ENCODE assay signal across 1 cellular context in the genomic region with DNA sequence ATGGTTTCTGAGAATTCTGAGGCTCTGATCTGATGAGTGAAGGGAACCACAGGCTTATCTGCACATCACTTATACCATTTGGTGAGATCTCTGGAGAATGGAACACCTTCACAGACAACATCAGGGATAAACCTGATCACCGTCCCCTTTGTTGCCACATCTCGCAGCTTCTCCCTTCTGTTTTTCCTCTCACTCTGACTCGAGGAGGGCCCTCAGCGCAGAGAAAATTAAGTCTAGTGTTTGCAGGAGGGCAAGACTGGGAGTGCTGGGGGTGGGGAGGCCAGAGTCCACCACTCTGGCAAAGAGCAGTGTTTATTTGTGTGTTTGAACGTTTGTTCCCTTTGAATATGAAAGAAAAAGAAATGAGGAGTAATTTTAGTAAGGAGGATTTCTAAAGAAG.
TF ChIP-seq lines count a peak whose summit lies in the region.

No MANE protein-coding gene starts in this region.

TF ChIP-seq in HepG2, 621 proteins besides CTCF, POLR2A, EP300 and RAD21 (continues in another document):
- TF ChIP-seq ZNF775 (CRISPR knock-in tag; IDR thresholded peaks at IDR 0.05; ENCODE audit: borderline replicate concordance): peak; percentile 94
- no peak for TF ChIP-seq HIVEP1 (CRISPR knock-in tag; IDR thresholded peaks at IDR 0.05)
- TF ChIP-seq, protein P1, sequence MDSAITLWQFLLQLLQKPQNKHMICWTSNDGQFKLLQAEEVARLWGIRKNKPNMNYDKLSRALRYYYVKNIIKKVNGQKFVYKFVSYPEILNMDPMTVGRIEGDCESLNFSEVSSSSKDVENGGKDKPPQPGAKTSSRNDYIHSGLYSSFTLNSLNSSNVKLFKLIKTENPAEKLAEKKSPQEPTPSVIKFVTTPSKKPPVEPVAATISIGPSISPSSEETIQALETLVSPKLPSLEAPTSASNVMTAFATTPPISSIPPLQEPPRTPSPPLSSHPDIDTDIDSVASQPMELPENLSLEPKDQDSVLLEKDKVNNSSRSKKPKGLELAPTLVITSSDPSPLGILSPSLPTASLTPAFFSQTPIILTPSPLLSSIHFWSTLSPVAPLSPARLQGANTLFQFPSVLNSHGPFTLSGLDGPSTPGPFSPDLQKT (CRISPR knock-in tag; IDR thresholded peaks at IDR 0.05; ENCODE audit: borderline replicate concordance): no peak
- peak; percentile 65 for TF ChIP-seq ZFX (CRISPR knock-in tag; IDR thresholded peaks at IDR 0.05; ENCODE audit: low read depth)
- TF ChIP-seq ZNF75D (CRISPR knock-in tag; IDR thresholded peaks at IDR 0.05; ENCODE audit: borderline replicate concordance): no peak
- no peak for TF ChIP-seq ZFP36L2 (CRISPR knock-in tag; IDR thresholded peaks at IDR 0.05)
- TF ChIP-seq, protein P2, sequence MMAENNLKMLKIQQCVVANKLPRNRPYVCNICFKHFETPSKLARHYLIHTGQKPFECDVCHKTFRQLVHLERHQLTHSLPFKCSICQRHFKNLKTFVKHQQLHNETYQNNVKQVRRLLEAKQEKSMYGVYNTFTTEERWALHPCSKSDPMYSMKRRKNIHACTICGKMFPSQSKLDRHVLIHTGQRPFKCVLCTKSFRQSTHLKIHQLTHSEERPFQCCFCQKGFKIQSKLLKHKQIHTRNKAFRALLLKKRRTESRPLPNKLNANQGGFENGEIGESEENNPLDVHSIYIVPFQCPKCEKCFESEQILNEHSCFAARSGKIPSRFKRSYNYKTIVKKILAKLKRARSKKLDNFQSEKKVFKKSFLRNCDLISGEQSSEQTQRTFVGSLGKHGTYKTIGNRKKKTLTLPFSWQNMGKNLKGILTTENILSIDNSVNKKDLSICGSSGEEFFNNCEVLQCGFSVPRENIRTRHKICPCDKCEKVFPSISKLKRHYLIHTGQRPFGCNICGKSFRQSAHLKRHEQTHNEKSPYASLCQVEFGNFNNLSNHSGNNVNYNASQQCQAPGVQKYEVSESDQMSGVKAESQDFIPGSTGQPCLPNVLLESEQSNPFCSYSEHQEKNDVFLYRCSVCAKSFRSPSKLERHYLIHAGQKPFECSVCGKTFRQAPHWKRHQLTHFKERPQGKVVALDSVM (CRISPR knock-in tag; IDR thresholded peaks at IDR 0.05): no peak
- TF ChIP-seq, protein P3, sequence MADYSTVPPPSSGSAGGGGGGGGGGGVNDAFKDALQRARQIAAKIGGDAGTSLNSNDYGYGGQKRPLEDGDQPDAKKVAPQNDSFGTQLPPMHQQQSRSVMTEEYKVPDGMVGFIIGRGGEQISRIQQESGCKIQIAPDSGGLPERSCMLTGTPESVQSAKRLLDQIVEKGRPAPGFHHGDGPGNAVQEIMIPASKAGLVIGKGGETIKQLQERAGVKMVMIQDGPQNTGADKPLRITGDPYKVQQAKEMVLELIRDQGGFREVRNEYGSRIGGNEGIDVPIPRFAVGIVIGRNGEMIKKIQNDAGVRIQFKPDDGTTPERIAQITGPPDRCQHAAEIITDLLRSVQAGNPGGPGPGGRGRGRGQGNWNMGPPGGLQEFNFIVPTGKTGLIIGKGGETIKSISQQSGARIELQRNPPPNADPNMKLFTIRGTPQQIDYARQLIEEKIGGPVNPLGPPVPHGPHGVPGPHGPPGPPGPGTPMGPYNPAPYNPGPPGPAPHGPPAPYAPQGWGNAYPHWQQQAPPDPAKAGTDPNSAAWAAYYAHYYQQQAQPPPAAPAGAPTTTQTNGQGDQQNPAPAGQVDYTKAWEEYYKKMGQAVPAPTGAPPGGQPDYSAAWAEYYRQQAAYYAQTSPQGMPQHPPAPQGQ (CRISPR knock-in tag; IDR thresholded peaks at IDR 0.05; ENCODE audit: borderline replicate concordance): no peak
- no peak for TF ChIP-seq ZNF546 (CRISPR knock-in tag; conservative IDR thresholded peaks at IDR 0.05)
- TF ChIP-seq, protein P4, sequence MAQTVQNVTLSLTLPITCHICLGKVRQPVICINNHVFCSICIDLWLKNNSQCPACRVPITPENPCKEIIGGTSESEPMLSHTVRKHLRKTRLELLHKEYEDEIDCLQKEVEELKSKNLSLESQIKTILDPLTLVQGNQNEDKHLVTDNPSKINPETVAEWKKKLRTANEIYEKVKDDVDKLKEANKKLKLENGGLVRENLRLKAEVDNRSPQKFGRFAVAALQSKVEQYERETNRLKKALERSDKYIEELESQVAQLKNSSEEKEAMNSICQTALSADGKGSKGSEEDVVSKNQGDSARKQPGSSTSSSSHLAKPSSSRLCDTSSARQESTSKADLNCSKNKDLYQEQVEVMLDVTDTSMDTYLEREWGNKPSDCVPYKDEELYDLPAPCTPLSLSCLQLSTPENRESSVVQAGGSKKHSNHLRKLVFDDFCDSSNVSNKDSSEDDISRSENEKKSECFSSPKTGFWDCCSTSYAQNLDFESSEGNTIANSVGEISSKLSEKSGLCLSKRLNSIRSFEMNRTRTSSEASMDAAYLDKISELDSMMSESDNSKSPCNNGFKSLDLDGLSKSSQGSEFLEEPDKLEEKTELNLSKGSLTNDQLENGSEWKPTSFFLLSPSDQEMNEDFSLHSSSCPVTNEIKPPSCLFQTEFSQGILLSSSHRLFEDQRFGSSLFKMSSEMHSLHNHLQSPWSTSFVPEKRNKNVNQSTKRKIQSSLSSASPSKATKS (CRISPR knock-in tag; IDR thresholded peaks at IDR 0.05): no peak
- 0 out of 2 replicates have a peak, but pooled peaks have one; percentile 61 for TF ChIP-seq ZKSCAN8 (CRISPR knock-in tag; IDR thresholded peaks at IDR 0.05; ENCODE audit: borderline replicate concordance)
- no peak for TF ChIP-seq ATF1 (CRISPR knock-in tag; IDR thresholded peaks at IDR 0.05)
- peak; percentile 86 for TF ChIP-seq GATAD2A (CRISPR knock-in tag; IDR thresholded peaks at IDR 0.05)
- 0 out of 2 replicates have a peak, but pooled peaks have one; percentile 14 for TF ChIP-seq ZNF501 (CRISPR knock-in tag; IDR thresholded peaks at IDR 0.05)
- TF ChIP-seq, protein P5, sequence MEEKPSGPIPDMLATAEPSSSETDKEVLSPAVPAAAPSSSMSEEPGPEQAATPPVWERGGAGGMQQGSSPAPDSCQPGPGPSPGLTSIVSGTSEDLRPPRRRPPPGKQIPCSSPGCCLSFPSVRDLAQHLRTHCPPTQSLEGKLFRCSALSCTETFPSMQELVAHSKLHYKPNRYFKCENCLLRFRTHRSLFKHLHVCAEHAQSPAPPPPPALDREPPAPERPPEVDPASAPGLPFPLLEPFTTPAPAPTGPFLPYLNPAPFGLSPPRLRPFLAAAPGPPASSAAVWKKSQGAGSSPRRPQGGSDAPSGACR (CRISPR knock-in tag; IDR thresholded peaks at IDR 0.05): no peak
- TF ChIP-seq, protein P6, sequence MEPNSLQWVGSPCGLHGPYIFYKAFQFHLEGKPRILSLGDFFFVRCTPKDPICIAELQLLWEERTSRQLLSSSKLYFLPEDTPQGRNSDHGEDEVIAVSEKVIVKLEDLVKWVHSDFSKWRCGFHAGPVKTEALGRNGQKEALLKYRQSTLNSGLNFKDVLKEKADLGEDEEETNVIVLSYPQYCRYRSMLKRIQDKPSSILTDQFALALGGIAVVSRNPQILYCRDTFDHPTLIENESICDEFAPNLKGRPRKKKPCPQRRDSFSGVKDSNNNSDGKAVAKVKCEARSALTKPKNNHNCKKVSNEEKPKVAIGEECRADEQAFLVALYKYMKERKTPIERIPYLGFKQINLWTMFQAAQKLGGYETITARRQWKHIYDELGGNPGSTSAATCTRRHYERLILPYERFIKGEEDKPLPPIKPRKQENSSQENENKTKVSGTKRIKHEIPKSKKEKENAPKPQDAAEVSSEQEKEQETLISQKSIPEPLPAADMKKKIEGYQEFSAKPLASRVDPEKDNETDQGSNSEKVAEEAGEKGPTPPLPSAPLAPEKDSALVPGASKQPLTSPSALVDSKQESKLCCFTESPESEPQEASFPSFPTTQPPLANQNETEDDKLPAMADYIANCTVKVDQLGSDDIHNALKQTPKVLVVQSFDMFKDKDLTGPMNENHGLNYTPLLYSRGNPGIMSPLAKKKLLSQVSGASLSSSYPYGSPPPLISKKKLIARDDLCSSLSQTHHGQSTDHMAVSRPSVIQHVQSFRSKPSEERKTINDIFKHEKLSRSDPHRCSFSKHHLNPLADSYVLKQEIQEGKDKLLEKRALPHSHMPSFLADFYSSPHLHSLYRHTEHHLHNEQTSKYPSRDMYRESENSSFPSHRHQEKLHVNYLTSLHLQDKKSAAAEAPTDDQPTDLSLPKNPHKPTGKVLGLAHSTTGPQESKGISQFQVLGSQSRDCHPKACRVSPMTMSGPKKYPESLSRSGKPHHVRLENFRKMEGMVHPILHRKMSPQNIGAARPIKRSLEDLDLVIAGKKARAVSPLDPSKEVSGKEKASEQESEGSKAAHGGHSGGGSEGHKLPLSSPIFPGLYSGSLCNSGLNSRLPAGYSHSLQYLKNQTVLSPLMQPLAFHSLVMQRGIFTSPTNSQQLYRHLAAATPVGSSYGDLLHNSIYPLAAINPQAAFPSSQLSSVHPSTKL (CRISPR knock-in tag; IDR thresholded peaks at IDR 0.05): peak; percentile 88
- peak; percentile 67 for TF ChIP-seq MIXL1 (CRISPR knock-in tag; IDR thresholded peaks at IDR 0.05)
- no peak for TF ChIP-seq IKZF1 (IDR thresholded peaks at IDR 0.05)
- TF ChIP-seq SALL1 (CRISPR knock-in tag; IDR thresholded peaks at IDR 0.05): peak; percentile 88
- TF ChIP-seq ZSCAN12 (CRISPR knock-in tag; IDR thresholded peaks at IDR 0.05): no peak
- no peak for TF ChIP-seq NAIF1 (CRISPR knock-in tag; IDR thresholded peaks at IDR 0.05; ENCODE audit: borderline replicate concordance)
- TF ChIP-seq, protein P7, sequence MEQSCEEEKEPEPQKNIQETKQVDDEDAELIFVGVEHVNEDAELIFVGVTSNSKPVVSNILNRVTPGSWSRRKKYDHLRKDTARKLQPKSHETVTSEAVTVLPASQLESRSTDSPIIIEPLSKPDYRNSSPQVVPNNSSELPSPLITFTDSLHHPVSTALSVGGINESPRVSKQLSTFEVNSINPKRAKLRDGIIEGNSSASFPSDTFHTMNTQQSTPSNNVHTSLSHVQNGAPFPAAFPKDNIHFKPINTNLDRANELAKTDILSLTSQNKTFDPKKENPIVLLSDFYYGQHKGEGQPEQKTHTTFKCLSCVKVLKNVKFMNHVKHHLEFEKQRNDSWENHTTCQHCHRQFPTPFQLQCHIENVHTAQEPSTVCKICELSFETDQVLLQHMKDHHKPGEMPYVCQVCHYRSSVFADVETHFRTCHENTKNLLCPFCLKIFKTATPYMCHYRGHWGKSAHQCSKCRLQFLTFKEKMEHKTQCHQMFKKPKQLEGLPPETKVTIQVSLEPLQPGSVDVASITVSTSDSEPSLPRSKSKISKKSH (CRISPR knock-in tag; IDR thresholded peaks at IDR 0.05; ENCODE audit: borderline replicate concordance): no peak
- TF ChIP-seq NCOA2 (CRISPR knock-in tag; IDR thresholded peaks at IDR 0.05): peak; percentile 46; the same call in 1 of the 2 replicates
- TF ChIP-seq FOXP1 (IDR thresholded peaks at IDR 0.05): no peak
- TF ChIP-seq FOXP1 (CRISPR knock-in tag; IDR thresholded peaks at IDR 0.05): peak; percentile 80
- no peak for TF ChIP-seq ZNF570 (CRISPR knock-in tag; IDR thresholded peaks at IDR 0.05; ENCODE audit: borderline replicate concordance)
- TF ChIP-seq ARNT2 (CRISPR knock-in tag; IDR thresholded peaks at IDR 0.05; ENCODE audit: low read depth): no peak
- TF ChIP-seq MED8 (CRISPR knock-in tag; IDR thresholded peaks at IDR 0.05; ENCODE audit: insufficient replicate concordance): no peak
- TF ChIP-seq, protein P8, sequence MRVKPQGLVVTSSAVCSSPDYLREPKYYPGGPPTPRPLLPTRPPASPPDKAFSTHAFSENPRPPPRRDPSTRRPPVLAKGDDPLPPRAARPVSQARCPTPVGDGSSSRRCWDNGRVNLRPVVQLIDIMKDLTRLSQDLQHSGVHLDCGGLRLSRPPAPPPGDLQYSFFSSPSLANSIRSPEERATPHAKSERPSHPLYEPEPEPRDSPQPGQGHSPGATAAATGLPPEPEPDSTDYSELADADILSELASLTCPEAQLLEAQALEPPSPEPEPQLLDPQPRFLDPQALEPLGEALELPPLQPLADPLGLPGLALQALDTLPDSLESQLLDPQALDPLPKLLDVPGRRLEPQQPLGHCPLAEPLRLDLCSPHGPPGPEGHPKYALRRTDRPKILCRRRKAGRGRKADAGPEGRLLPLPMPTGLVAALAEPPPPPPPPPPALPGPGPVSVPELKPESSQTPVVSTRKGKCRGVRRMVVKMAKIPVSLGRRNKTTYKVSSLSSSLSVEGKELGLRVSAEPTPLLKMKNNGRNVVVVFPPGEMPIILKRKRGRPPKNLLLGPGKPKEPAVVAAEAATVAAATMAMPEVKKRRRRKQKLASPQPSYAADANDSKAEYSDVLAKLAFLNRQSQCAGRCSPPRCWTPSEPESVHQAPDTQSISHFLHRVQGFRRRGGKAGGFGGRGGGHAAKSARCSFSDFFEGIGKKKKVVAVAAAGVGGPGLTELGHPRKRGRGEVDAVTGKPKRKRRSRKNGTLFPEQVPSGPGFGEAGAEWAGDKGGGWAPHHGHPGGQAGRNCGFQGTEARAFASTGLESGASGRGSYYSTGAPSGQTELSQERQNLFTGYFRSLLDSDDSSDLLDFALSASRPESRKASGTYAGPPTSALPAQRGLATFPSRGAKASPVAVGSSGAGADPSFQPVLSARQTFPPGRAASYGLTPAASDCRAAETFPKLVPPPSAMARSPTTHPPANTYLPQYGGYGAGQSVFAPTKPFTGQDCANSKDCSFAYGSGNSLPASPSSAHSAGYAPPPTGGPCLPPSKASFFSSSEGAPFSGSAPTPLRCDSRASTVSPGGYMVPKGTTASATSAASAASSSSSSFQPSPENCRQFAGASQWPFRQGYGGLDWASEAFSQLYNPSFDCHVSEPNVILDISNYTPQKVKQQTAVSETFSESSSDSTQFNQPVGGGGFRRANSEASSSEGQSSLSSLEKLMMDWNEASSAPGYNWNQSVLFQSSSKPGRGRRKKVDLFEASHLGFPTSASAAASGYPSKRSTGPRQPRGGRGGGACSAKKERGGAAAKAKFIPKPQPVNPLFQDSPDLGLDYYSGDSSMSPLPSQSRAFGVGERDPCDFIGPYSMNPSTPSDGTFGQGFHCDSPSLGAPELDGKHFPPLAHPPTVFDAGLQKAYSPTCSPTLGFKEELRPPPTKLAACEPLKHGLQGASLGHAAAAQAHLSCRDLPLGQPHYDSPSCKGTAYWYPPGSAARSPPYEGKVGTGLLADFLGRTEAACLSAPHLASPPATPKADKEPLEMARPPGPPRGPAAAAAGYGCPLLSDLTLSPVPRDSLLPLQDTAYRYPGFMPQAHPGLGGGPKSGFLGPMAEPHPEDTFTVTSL (CRISPR knock-in tag; IDR thresholded peaks at IDR 0.05; ENCODE audit: borderline replicate concordance): peak; percentile 89; the same call in 1 of the 2 replicates
